Comparison of ENCODE assay signal across 13 cellular contexts in the genomic region with DNA sequence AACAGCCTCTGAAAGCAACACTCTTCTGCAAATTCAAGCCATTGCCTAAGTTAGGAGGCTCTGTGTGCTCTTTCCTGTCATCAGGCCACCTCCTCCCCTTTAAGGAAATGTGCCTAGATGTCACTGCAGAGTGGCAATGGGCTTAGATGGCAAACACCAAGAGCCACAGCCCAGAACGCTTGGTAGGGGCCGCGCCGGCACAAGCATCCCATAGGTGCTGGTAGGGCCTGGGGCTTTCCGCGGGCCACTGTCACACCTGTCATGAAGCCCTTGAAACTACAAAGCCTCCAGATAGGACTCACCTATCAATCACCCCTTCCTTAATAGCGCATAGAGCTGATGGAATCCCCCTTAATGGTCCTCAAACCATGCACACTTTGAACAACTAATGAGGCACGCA.
A peak's percentile ranks its signal among the peaks of the same experiment; 100 is the strongest.
DNase-seq lines count a peak whose midpoint lies in the region; TF ChIP-seq lines count a peak whose summit lies in the region.
"Had no signal": no experiment of that assay in that cellular context is flagged by ENCODE, and none has a peak within 500 bp of the region (broad histone marks: within the 10 kb centered on the region; RNA-seq: fewer than 3 reads in every experiment).

No MANE protein-coding gene starts in this region.

- no peak overlapping the region for H3K18ac ChIP-seq in H9 (ENCODE audit: insufficient read length, low read depth, low read length)

- H3K36me3 Mint-ChIP-seq in H9 (ENCODE audit: insufficient read depth in 1 of 3, low read depth in 3 of 3) = no peaks in the 10 kb centered on the region; a peak in 1 of 7 replicates
- H3K36me3 Mint-ChIP-seq in chondrocyte (ENCODE audit: low read depth) = no peaks in the 10 kb centered on the region
- H3K36me3 Mint-ChIP-seq: CD4-positive, alpha-beta memory T cell had no signal

- intact Hi-C loops in sigmoid colon (cut with DNase I) = no loop called here

- TF ChIP-seq EP300 in sigmoid colon (IDR thresholded peaks at IDR 0.05) (no peak), SK-N-SH (IDR thresholded peaks at IDR 0.05; ENCODE audit: borderline replicate concordance in 1 of 2, low read depth in 1 of 2, low read length in 1 of 2) (no peak)

- H2AFZ ChIP-seq in H9 (ENCODE audit: low read length) = no peak overlapping the region
- H2AFZ ChIP-seq in SK-N-SH (ENCODE audit: low read depth) = no peak overlapping the region
- H2AFZ ChIP-seq: GM23248 had no signal

- DNase-seq in H9 (no peak), chondrocyte (ENCODE audit: low spot score) (peak; percentile 72), mesenteric fat pad (ENCODE audit: low spot score) (peak; percentile 82), sigmoid colon (peak; percentile 33), HPDE6-E6E7 (ENCODE audit: extremely low spot score) (no peak), SK-N-SH (no peak), hippocampal formation (lab: John Stamatoyannopoulos, UW) (no peak)
- DNase-seq: BE2C; CD4-positive, alpha-beta memory T cell; DMS79; GM23248 had no signal

- H3K23ac ChIP-seq in H9 (ENCODE audit: insufficient read length, low read depth, low read length) = no peak overlapping the region

- POLR2A ChIA-PET in SK-N-SH (lab: Yijun Ruan, JAX) = no interaction called here

- no peak for TF ChIP-seq RAD21 in SK-N-SH (IDR thresholded peaks at IDR 0.05; ENCODE audit: low read length)

- no peak overlapping the region for H4K8ac ChIP-seq in H9 (replicated peaks; ENCODE audit: insufficient read length, low read depth, low read length)

- CTCF ChIA-PET in SK-N-SH (lab: Yijun Ruan, JAX) = interaction anchor here (0.7 kb wide), 1 partner anchor 21 kb away, joined by 3 read pairs; no protein-coding TSS in a partner anchor

- H3K4me3 Mint-ChIP-seq in H9 (no peak overlapping the region), chondrocyte (ENCODE audit: unreplicated experiment) (no peak overlapping the region)
- H3K4me3 Mint-ChIP-seq: CD4-positive, alpha-beta memory T cell had no signal

- H3K4me1 ChIP-seq in H9 (ENCODE audit: insufficient read depth, low read length) = no peaks in the 10 kb centered on the region
- H3K4me1 ChIP-seq in sigmoid colon = no peaks in the 10 kb centered on the region
- H3K4me1 ChIP-seq in SK-N-SH (ENCODE audit: control insufficient read depth in 1 of 2, insufficient read depth in 2 of 2, low read depth in 1 of 2, low read length in 1 of 2) = peaks cover 0 to 3% of the 10 kb centered on the region in 2 experiments; a peak in 1 of 4 replicates
- H3K4me1 ChIP-seq: A549 had no signal

- no peaks in the 10 kb centered on the region for H3K9me2 ChIP-seq in SK-N-SH

- no peaks in the 10 kb centered on the region for H3K23me2 ChIP-seq in H9 (ENCODE audit: insufficient read length, low read depth, low read length, poor library complexity, severe bottlenecking)

- TF ChIP-seq POLR2A in sigmoid colon (IDR thresholded peaks at IDR 0.05) = no peak

- H3K79me1 ChIP-seq in H9 (ENCODE audit: insufficient read depth, low read depth, low read length, poor library complexity, severe bottlenecking) = no peaks in the 10 kb centered on the region

- H3K27ac ChIP-seq in H9 (ENCODE audit: insufficient read length, low read depth, low read length) = no peak overlapping the region
- no peak overlapping the region for H3K27ac ChIP-seq in sigmoid colon
- no peak overlapping the region for H3K27ac ChIP-seq in SK-N-SH (ENCODE audit: low read depth in 2 of 2, low read length in 1 of 2)
- H3K27ac ChIP-seq: A549, C4-2B, GM23248 had no signal

- H3F3A ChIP-seq in SK-N-SH (replicated peaks; ENCODE audit: insufficient read depth) = no peaks in the 10 kb centered on the region

- no peak overlapping the region for H2AK5ac ChIP-seq in H9 (ENCODE audit: insufficient read length, low read length)

- no peak overlapping the region for H2BK12ac ChIP-seq in H9 (ENCODE audit: insufficient read length, low read depth, low read length)

- H3K27me3 ChIP-seq in H9 (ENCODE audit: insufficient read depth, low read length) = no peaks in the 10 kb centered on the region
- H3K27me3 ChIP-seq in sigmoid colon = no peaks in the 10 kb centered on the region
- H3K27me3 ChIP-seq in SK-N-SH (ENCODE audit: insufficient read depth) = no peaks in the 10 kb centered on the region
- H3K27me3 ChIP-seq: BE2C had no signal

- no peaks in the 10 kb centered on the region for H3K79me2 ChIP-seq in H9 (ENCODE audit: insufficient read depth, low read length)
- H3K79me2 ChIP-seq in SK-N-SH (ENCODE audit: insufficient read depth) = no peaks in the 10 kb centered on the region

- no peaks in the 10 kb centered on the region for H3K36me3 ChIP-seq in sigmoid colon
- no peaks in the 10 kb centered on the region for H3K36me3 ChIP-seq in SK-N-SH (replicated peaks in 1 of 2; ENCODE audit: control insufficient read depth in 1 of 2, insufficient read depth in 2 of 2, low read length in 1 of 2)
- H3K36me3 ChIP-seq: BE2C had no signal

- H3K4me3 ChIP-seq in sigmoid colon (no peak overlapping the region), SK-N-SH (ENCODE audit: low read depth in 2 of 2, low read length in 1 of 2) (no peak overlapping the region)
- H3K4me3 ChIP-seq: A549, GM23248 had no signal

- H3K4me1 Mint-ChIP-seq in H9 (0 out of 4 replicates have a peak, but pooled peaks cover 2 to 3% of the 10 kb centered on the region in 2 experiments), chondrocyte (ENCODE audit: low read depth) (no peaks in the 10 kb centered on the region)
- H3K4me1 Mint-ChIP-seq: CD4-positive, alpha-beta memory T cell had no signal

- TF ChIP-seq CTCF in H9 (conservative IDR thresholded peaks at IDR 0.05) (no peak), chondrocyte (IDR thresholded peaks at IDR 0.05) (no peak), sigmoid colon (IDR thresholded peaks at IDR 0.05) (no peak), SK-N-SH (IDR thresholded peaks at IDR 0.05) (no peak)

- no peak overlapping the region for H3K14ac ChIP-seq in H9 (ENCODE audit: insufficient read depth, low read length)

- H4K5ac ChIP-seq in H9 (ENCODE audit: insufficient read length, low read depth, low read length) = no peak overlapping the region

- H3K9me3 ChIP-seq in H9 (ENCODE audit: control insufficient read depth, low read depth, low read length) (no peaks in the 10 kb centered on the region), sigmoid colon (no peaks in the 10 kb centered on the region), SK-N-SH (no peaks in the 10 kb centered on the region)
- H3K9me3 ChIP-seq: A549, BE2C had no signal

- H3K27ac Mint-ChIP-seq in H9 (no peak overlapping the region), chondrocyte (ENCODE audit: unreplicated experiment) (no peak overlapping the region)

- no peak overlapping the region for H3T11ph ChIP-seq in H9 (ENCODE audit: low read length)

- H3K9ac ChIP-seq in H9 (ENCODE audit: extremely low read depth, insufficient read length, low read length) (no peak overlapping the region), SK-N-SH (no peak overlapping the region)
- H3K9ac ChIP-seq: GM23248 had no signal

- H3K4me2 ChIP-seq in H9 (ENCODE audit: insufficient read depth, insufficient read length, low read length) = no peak overlapping the region
- H3K4me2 ChIP-seq in SK-N-SH = no peak overlapping the region
- H3K4me2 ChIP-seq: A549 had no signal

- no peak overlapping the region for H2BK5ac ChIP-seq in H9 (ENCODE audit: insufficient read length, low read length)

- no peak overlapping the region for H2BK15ac ChIP-seq in H9 (ENCODE audit: low read depth, low read length)

- peak overlapping the region; percentile 35 for H4K91ac ChIP-seq in H9 (ENCODE audit: insufficient read length, low read depth, low read length)

- H2BK120ac ChIP-seq in H9 (ENCODE audit: low read depth, low read length, poor library complexity, severe bottlenecking) = no peak overlapping the region

- H3K27me3 Mint-ChIP-seq in H9 (ENCODE audit: low read depth) = no peaks in the 10 kb centered on the region; the same call in 1 of the 2 replicates
- peaks cover 10% of the 10 kb centered on the region for H3K27me3 Mint-ChIP-seq in chondrocyte (ENCODE audit: low read depth)

- no CpG with 5 or more reads among the region's 8 CpGs for WGBS in H9 (ENCODE audit: extremely low coverage, insufficient read length, low lambda C conversion rate)
- WGBS in sigmoid colon, 2 donors = 91 to 93% methylated on average over 8 of the region's 8 CpGs
- WGBS in SK-N-SH (ENCODE audit: low lambda C conversion rate) = 87% methylated on average over 8 of the region's 8 CpGs

- H3K4ac ChIP-seq in H9 (ENCODE audit: low read depth, low read length) = no peak overlapping the region

- H3K9me3 Mint-ChIP-seq in H9 (no peaks in the 10 kb centered on the region), chondrocyte (ENCODE audit: low read depth) (no peaks in the 10 kb centered on the region)

- H4K20me1 ChIP-seq in H9 (ENCODE audit: control insufficient read depth, insufficient read depth, insufficient read length) (no peaks in the 10 kb centered on the region), SK-N-SH (ENCODE audit: insufficient read depth) (no peaks in the 10 kb centered on the region)

- no peak overlapping the region for H3K56ac ChIP-seq in H9 (ENCODE audit: insufficient read length, low read depth, low read length)

- no peak overlapping the region for H2BK20ac ChIP-seq in H9 (ENCODE audit: low read depth, low read length, poor library complexity, severe bottlenecking)

TF ChIP-seq in SK-N-SH, 30 proteins besides CTCF, POLR2A, EP300 and RAD21 (continues in another document):
- TF ChIP-seq, protein P1, sequence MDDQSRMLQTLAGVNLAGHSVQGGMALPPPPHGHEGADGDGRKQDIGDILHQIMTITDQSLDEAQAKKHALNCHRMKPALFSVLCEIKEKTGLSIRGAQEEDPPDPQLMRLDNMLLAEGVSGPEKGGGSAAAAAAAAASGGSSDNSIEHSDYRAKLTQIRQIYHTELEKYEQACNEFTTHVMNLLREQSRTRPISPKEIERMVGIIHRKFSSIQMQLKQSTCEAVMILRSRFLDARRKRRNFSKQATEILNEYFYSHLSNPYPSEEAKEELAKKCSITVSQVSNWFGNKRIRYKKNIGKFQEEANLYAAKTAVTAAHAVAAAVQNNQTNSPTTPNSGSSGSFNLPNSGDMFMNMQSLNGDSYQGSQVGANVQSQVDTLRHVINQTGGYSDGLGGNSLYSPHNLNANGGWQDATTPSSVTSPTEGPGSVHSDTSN (IDR thresholded peaks at IDR 0.05) = no peak
- TF ChIP-seq NFIC (IDR thresholded peaks at IDR 0.05; ENCODE audit: borderline replicate concordance) (no peak), TEAD4 (IDR thresholded peaks at IDR 0.05; ENCODE audit: borderline replicate concordance, insufficient read depth) (no peak), RFX5 (IDR thresholded peaks at IDR 0.05; ENCODE audit: low read length) (no peak)

Comparison
In these comparisons a context has a peak if more than half of its experiments do, and no peak if none do; other contexts are left out.
1. DNase-seq: peak in chondrocyte (single experiment), mesenteric fat pad (single experiment) and sigmoid colon (single experiment); none in H9 (single experiment), HPDE6-E6E7 (single experiment), SK-N-SH (single experiment) and hippocampal formation (0 of 2).